In the genomic region with DNA sequence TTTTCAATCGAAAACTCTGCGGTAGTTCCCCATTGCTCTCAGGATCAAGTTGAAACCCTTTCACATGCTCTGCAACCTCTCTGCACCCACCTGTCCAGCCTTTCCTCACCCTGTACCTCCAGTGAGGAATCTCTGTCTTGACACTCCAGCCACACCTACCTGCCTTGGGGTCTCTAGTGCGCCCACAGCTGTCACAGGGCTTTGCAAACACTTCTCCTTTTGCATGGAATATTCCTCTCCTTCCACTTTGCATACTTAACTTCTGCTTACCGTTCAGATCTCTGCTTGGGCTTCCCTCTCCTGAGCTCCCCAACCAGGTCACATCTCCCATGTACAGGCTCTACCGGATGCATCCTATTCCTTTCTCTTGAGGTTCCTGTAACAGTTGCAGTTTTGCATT, we compare ENCODE assay signal across 19 cellular contexts. TPM values are rescaled to one million over a fixed set of nuclear protein-coding genes. Genes with fewer than 3 reads are reported as not detected.
DNase-seq lines count a peak whose midpoint lies in the region; ATAC-seq and TF ChIP-seq lines count a peak whose summit lies in the region.
"Had no signal": no experiment of that assay in that cellular context is flagged by ENCODE, and none has a peak within 500 bp of the region (broad histone marks: within the 10 kb centered on the region; RNA-seq: fewer than 3 reads in every experiment).

No MANE protein-coding gene starts in this region.

- 77 to 90% methylated on average over 5 of the region's 5 CpGs for WGBS in sigmoid colon, 2 donors
- 88% methylated on average over 5 of the region's 5 CpGs for WGBS in testis, 2 donors

- peak overlapping the region; percentile 92 for H3K27ac Mint-ChIP-seq in activated T-cell treated with anti-CD3 and anti-CD28 coated beads, Interleukin-2, amount 50 U/mL, for 72 hours
- H3K27ac Mint-ChIP-seq in activated naive CD8-positive, alpha-beta T cell treated with anti-CD3 and anti-CD28 coated beads for 36 hours, result peak overlapping the region; percentile 92
- H3K27ac Mint-ChIP-seq in natural killer cell treated with Interleukin-12 subunit alpha and Interleukin-12 subunit beta and Interleukin-15 and Interleukin-18, amount 100 ng/mL, for 72 hours, result peak overlapping the region; percentile 93 to 95

- no peak for TF ChIP-seq CTCF in Loucy (conservative IDR thresholded peaks at IDR 0.05; ENCODE audit: low read length)
- no peak for TF ChIP-seq CTCF in sigmoid colon (IDR thresholded peaks at IDR 0.05)
- TF ChIP-seq CTCF in testis (IDR thresholded peaks at IDR 0.05), result no peak

- DNase-seq in activated T-cell treated with anti-CD3 and anti-CD28 coated beads, Interleukin-2, amount 50 U/mL, for 72 hours, result no peak
- no peak for DNase-seq in activated T-cell treated with anti-CD3 and anti-CD28 coated beads, Interleukin-2, amount 50 U/mL, for 4 hours
- DNase-seq in activated naive CD8-positive, alpha-beta T cell treated with anti-CD3 and anti-CD28 coated beads for 36 hours, result no peak
- DNase-seq in natural killer cell treated with Interleukin-12 subunit alpha and Interleukin-12 subunit beta and Interleukin-15 and Interleukin-18, amount 100 ng/mL, for 72 hours (ENCODE audit: low spot score), result no peak
- DNase-seq in sigmoid colon (no peak), globus pallidus (ENCODE audit: low spot score) (no peak), testis (no peak)
- DNase-seq: DMS 273 treated with DMSO at 0.1 percent for 48 hours, midbrain, NCI-H1417 treated with DMSO at 0.1 percent for 48 hours had no signal

- H3K4me2 ChIP-seq in Loucy (ENCODE audit: low read depth, low read length, poor library complexity, severe bottlenecking), result peak overlapping the region; percentile 80

- peaks cover 11% of the 10 kb centered on the region; the same call in 1 of the 2 replicates for H3F3A ChIP-seq in Loucy (ENCODE audit: low read depth)

- H3K4me3 ChIP-seq in Loucy (ENCODE audit: low read length, poor library complexity, severe bottlenecking), result peak overlapping the region; percentile 65
- H3K4me3 ChIP-seq in sigmoid colon, result no peak overlapping the region
- H3K4me3 ChIP-seq in testis, result no peak overlapping the region
- H3K4me3 ChIP-seq: cardiac muscle cell, gastroesophageal sphincter had no signal

- H3K4me3 Mint-ChIP-seq in activated T-cell treated with anti-CD3 and anti-CD28 coated beads, Interleukin-2, amount 50 U/mL, for 72 hours, result no peak overlapping the region
- no peak overlapping the region for H3K4me3 Mint-ChIP-seq in activated T-cell treated with anti-CD3 and anti-CD28 coated beads, Interleukin-2, amount 50 U/mL, for 4 hours
- H3K4me3 Mint-ChIP-seq in activated naive CD8-positive, alpha-beta T cell treated with anti-CD3 and anti-CD28 coated beads for 36 hours, result no peak overlapping the region
- H3K4me3 Mint-ChIP-seq in natural killer cell treated with Interleukin-12 subunit alpha and Interleukin-12 subunit beta and Interleukin-15 and Interleukin-18, amount 100 ng/mL, for 72 hours, result peak overlapping the region; percentile 74

- H3K9me3 Mint-ChIP-seq in activated T-cell treated with anti-CD3 and anti-CD28 coated beads, Interleukin-2, amount 50 U/mL, for 72 hours, result peaks cover 0 to 1% of the 10 kb centered on the region in 2 donors
- no peaks in the 10 kb centered on the region for H3K9me3 Mint-ChIP-seq in activated T-cell treated with anti-CD3 and anti-CD28 coated beads, Interleukin-2, amount 50 U/mL, for 4 hours
- no peaks in the 10 kb centered on the region for H3K9me3 Mint-ChIP-seq in activated naive CD8-positive, alpha-beta T cell treated with anti-CD3 and anti-CD28 coated beads for 36 hours
- H3K9me3 Mint-ChIP-seq in natural killer cell treated with Interleukin-12 subunit alpha and Interleukin-12 subunit beta and Interleukin-15 and Interleukin-18, amount 100 ng/mL, for 72 hours, result no peaks in the 10 kb centered on the region
- H3K9me3 Mint-ChIP-seq: T-helper 2 cell treated with Interferon-gamma antibody and Interleukin-4, amounts not matched to agents 5 μg/mL and 100 μg/mL, for 36 hours had no signal

- no peaks in the 10 kb centered on the region for H3K36me3 ChIP-seq in Loucy (ENCODE audit: insufficient read depth, low read length)
- no peaks in the 10 kb centered on the region for H3K36me3 ChIP-seq in sigmoid colon
- no peaks in the 10 kb centered on the region for H3K36me3 ChIP-seq in testis (ENCODE audit: low read depth, missing control alignments)
- H3K36me3 ChIP-seq: cardiac muscle cell, gastroesophageal sphincter had no signal

- no peak overlapping the region for H2AFZ ChIP-seq in Loucy (ENCODE audit: low read length)

- H3K4me1 ChIP-seq in Loucy (ENCODE audit: insufficient read depth, low read length, poor library complexity, severe bottlenecking) (peaks cover 92% of the 10 kb centered on the region), sigmoid colon (peaks cover 0 to 49% (median 30%) of the 10 kb centered on the region in 4 donors), testis (peaks cover 20% of the 10 kb centered on the region)

- intact Hi-C loops in sigmoid colon (cut with DNase I) (no loop called here), testis (cut with DNase I; ENCODE audit: low total_unique reads) (no loop called here)

- H3K27me3 ChIP-seq in Loucy (ENCODE audit: insufficient read depth, low read length, poor library complexity, severe bottlenecking), result no peaks in the 10 kb centered on the region
- H3K27me3 ChIP-seq in sigmoid colon, result no peaks in the 10 kb centered on the region
- no peaks in the 10 kb centered on the region for H3K27me3 ChIP-seq in testis
- H3K27me3 ChIP-seq: cardiac muscle cell, gastroesophageal sphincter had no signal

- peaks cover 28% of the 10 kb centered on the region for H3K79me2 ChIP-seq in Loucy (ENCODE audit: insufficient read depth, low read length)

- TF ChIP-seq EP300 in sigmoid colon (IDR thresholded peaks at IDR 0.05), result no peak

- no peaks in the 10 kb centered on the region for H3K9me2 ChIP-seq in Loucy (replicated peaks; ENCODE audit: low read depth, low read length)

- H3K27ac ChIP-seq in sigmoid colon (no peak overlapping the region), testis (peak overlapping the region in 1 of 2 donors; percentile 18)
- H3K27ac ChIP-seq: cardiac muscle cell, gastroesophageal sphincter had no signal

- H3K27me3 Mint-ChIP-seq in activated T-cell treated with anti-CD3 and anti-CD28 coated beads, Interleukin-2, amount 50 U/mL, for 72 hours (ENCODE audit: low read depth), result no peaks in the 10 kb centered on the region
- H3K27me3 Mint-ChIP-seq in activated T-cell treated with anti-CD3 and anti-CD28 coated beads, Interleukin-2, amount 50 U/mL, for 4 hours (ENCODE audit: low read depth), result no peaks in the 10 kb centered on the region
- H3K27me3 Mint-ChIP-seq in activated naive CD8-positive, alpha-beta T cell treated with anti-CD3 and anti-CD28 coated beads for 36 hours, result no peaks in the 10 kb centered on the region
- no peaks in the 10 kb centered on the region for H3K27me3 Mint-ChIP-seq in natural killer cell treated with Interleukin-12 subunit alpha and Interleukin-12 subunit beta and Interleukin-15 and Interleukin-18, amount 100 ng/mL, for 72 hours

- no peaks in the 10 kb centered on the region for H3K9me3 ChIP-seq in Loucy (ENCODE audit: insufficient read depth, low read depth, low read length)
- H3K9me3 ChIP-seq in sigmoid colon, result no peaks in the 10 kb centered on the region
- H3K9me3 ChIP-seq in testis, result no peaks in the 10 kb centered on the region
- H3K9me3 ChIP-seq: gastroesophageal sphincter had no signal

- H3K4me1 Mint-ChIP-seq in activated T-cell treated with anti-CD3 and anti-CD28 coated beads, Interleukin-2, amount 50 U/mL, for 72 hours (ENCODE audit: low read depth), result peaks cover 64% of the 10 kb centered on the region
- H3K4me1 Mint-ChIP-seq in activated T-cell treated with anti-CD3 and anti-CD28 coated beads, Interleukin-2, amount 50 U/mL, for 4 hours (ENCODE audit: low read depth), result peaks cover 71% of the 10 kb centered on the region
- H3K4me1 Mint-ChIP-seq in activated naive CD8-positive, alpha-beta T cell treated with anti-CD3 and anti-CD28 coated beads for 36 hours, result peaks cover 70% of the 10 kb centered on the region
- peaks cover 71 to 81% of the 10 kb centered on the region in 2 donors for H3K4me1 Mint-ChIP-seq in natural killer cell treated with Interleukin-12 subunit alpha and Interleukin-12 subunit beta and Interleukin-15 and Interleukin-18, amount 100 ng/mL, for 72 hours (ENCODE audit: low read depth in 2 of 2)

- TF ChIP-seq POLR2A in sigmoid colon (IDR thresholded peaks at IDR 0.05), result no peak
- no peak for TF ChIP-seq POLR2A in testis (IDR thresholded peaks at IDR 0.05)

- no peak for ATAC-seq in activated T-cell treated with anti-CD3 and anti-CD28 coated beads, Interleukin-2, amount 50 U/mL, for 72 hours (replicated peaks in 1 of 2)
- ATAC-seq in activated T-cell treated with anti-CD3 and anti-CD28 coated beads, Interleukin-2, amount 50 U/mL, for 4 hours, result no peak
- no peak for ATAC-seq in natural killer cell treated with Interleukin-12 subunit alpha and Interleukin-12 subunit beta and Interleukin-15 and Interleukin-18, amount 100 ng/mL, for 72 hours
- ATAC-seq: gastroesophageal sphincter, Panc1 had no signal

- H3K9ac ChIP-seq in Loucy (ENCODE audit: low read depth, low read length, poor library complexity, severe bottlenecking), result peak overlapping the region; percentile 87

- H4K20me1 ChIP-seq in Loucy (ENCODE audit: insufficient read depth, low read length, poor library complexity, severe bottlenecking), result no peaks in the 10 kb centered on the region

- no peaks in the 10 kb centered on the region for H3K36me3 Mint-ChIP-seq in activated T-cell treated with anti-CD3 and anti-CD28 coated beads, Interleukin-2, amount 50 U/mL, for 72 hours (ENCODE audit: insufficient read depth in 2 of 2)
- no peaks in the 10 kb centered on the region for H3K36me3 Mint-ChIP-seq in activated T-cell treated with anti-CD3 and anti-CD28 coated beads, Interleukin-2, amount 50 U/mL, for 4 hours (ENCODE audit: insufficient read depth)
- peaks cover 3% of the 10 kb centered on the region for H3K36me3 Mint-ChIP-seq in activated naive CD8-positive, alpha-beta T cell treated with anti-CD3 and anti-CD28 coated beads for 36 hours
- no peaks in the 10 kb centered on the region for H3K36me3 Mint-ChIP-seq in natural killer cell treated with Interleukin-12 subunit alpha and Interleukin-12 subunit beta and Interleukin-15 and Interleukin-18, amount 100 ng/mL, for 72 hours

RNA-seq across cellular contexts. Expression of a gene that starts 6.6 kb away (rescaled TPM):
- total RNA-seq in activated T-cell treated with anti-CD3 and anti-CD28 coated beads, Interleukin-2, amount 50 U/mL, for 72 hours, result 100 to 1,000 TPM; 121 to 129 TPM
- 10 to 100 TPM; 89.0 to 94.2 (median 90.6) TPM for total RNA-seq in activated T-cell treated with anti-CD3 and anti-CD28 coated beads, Interleukin-2, amount 50 U/mL, for 4 hours
- 100 to 1,000 TPM; 116 to 118 TPM for total RNA-seq in activated naive CD8-positive, alpha-beta T cell treated with anti-CD3 and anti-CD28 coated beads for 36 hours
- 100 to 1,000 TPM in 1 of 2 donors, 10 to 100 TPM in 1; 81.6 to 114 TPM for total RNA-seq in natural killer cell treated with Interleukin-12 subunit alpha and Interleukin-12 subunit beta and Interleukin-15 and Interleukin-18, amount 100 ng/mL, for 72 hours
- total RNA-seq in sigmoid colon, result 100 to 1,000 TPM in 2 of 4 donors, 10 to 100 TPM in 2; 67.3 to 218 (median 120) TPM
- 10 to 100 TPM; 34.4 to 91.3 (median 46.8) TPM for polyA plus RNA-seq in sigmoid colon
- total RNA-seq in testis, result 100 to 1,000 TPM; 164 to 222 TPM
- 190 TPM for polyA plus RNA-seq in testis (ENCODE audit: insufficient read depth, low read depth, low replicate concordance)

RNA-seq across cellular contexts. Expression of a gene that starts 12.0 kb away (rescaled TPM):
- total RNA-seq in activated T-cell treated with anti-CD3 and anti-CD28 coated beads, Interleukin-2, amount 50 U/mL, for 72 hours, result 1 to 10 TPM; 3.1 TPM
- total RNA-seq in activated T-cell treated with anti-CD3 and anti-CD28 coated beads, Interleukin-2, amount 50 U/mL, for 4 hours, result under 1 TPM; 0.28 to 0.50 (median 0.43) TPM
- total RNA-seq in activated naive CD8-positive, alpha-beta T cell treated with anti-CD3 and anti-CD28 coated beads for 36 hours, result 1 to 10 TPM; 1.7 to 2.0 TPM
- 1 to 10 TPM; 2.9 TPM for total RNA-seq in natural killer cell treated with Interleukin-12 subunit alpha and Interleukin-12 subunit beta and Interleukin-15 and Interleukin-18, amount 100 ng/mL, for 72 hours
- total RNA-seq in sigmoid colon (10 to 100 TPM in 1 of 4 donors, 1 to 10 TPM in 3; 6.4 to 15.7 (median 6.8) TPM), testis (1 to 10 TPM; 1.2 TPM)
- polyA plus RNA-seq in sigmoid colon (1 to 10 TPM in 1 of 3 donors, under 1 TPM in 2; under 0.01 to 2.0 (median under 0.01) TPM), testis (ENCODE audit: insufficient read depth, low read depth, low replicate concordance) (1.2 TPM)

RNA-seq across cellular contexts. Expression of a gene that starts 34.1 kb away (rescaled TPM):
- total RNA-seq in activated T-cell treated with anti-CD3 and anti-CD28 coated beads, Interleukin-2, amount 50 U/mL, for 72 hours, result 1 to 10 TPM; 2.2 to 4.2 TPM
- total RNA-seq in activated T-cell treated with anti-CD3 and anti-CD28 coated beads, Interleukin-2, amount 50 U/mL, for 4 hours, result 1 to 10 TPM; 1.1 to 1.9 (median 1.5) TPM
- total RNA-seq in activated naive CD8-positive, alpha-beta T cell treated with anti-CD3 and anti-CD28 coated beads for 36 hours, result 1 to 10 TPM; 2.3 to 3.4 TPM
- total RNA-seq in natural killer cell treated with Interleukin-12 subunit alpha and Interleukin-12 subunit beta and Interleukin-15 and Interleukin-18, amount 100 ng/mL, for 72 hours, result under 1 TPM in 1 of 2 donors, not detected in 1; 0.21 TPM
- total RNA-seq in sigmoid colon (1 to 10 TPM in 1 of 4 donors, under 1 TPM in 1, not detected in 2; 0.14 to 1.5 TPM), testis (1 to 10 TPM; 5.9 to 8.5 TPM)
- polyA plus RNA-seq in sigmoid colon (10 to 100 TPM in 1 of 3 donors, 1 to 10 TPM in 1, under 1 TPM in 1; 0.92 to 10.2 (median 4.2) TPM), testis (ENCODE audit: insufficient read depth, low read depth, low replicate concordance) (9.8 TPM)
- total RNA-seq: H4, NCI-H460, osteocyte had no signal

RNA-seq across cellular contexts. Expression of a gene that starts 58.6 kb away (rescaled TPM):
- under 1 TPM in 1 of 2 donors, not detected in 1; 0.09 TPM for total RNA-seq in activated T-cell treated with anti-CD3 and anti-CD28 coated beads, Interleukin-2, amount 50 U/mL, for 72 hours
- total RNA-seq in activated T-cell treated with anti-CD3 and anti-CD28 coated beads, Interleukin-2, amount 50 U/mL, for 4 hours, result not detected
- total RNA-seq in activated naive CD8-positive, alpha-beta T cell treated with anti-CD3 and anti-CD28 coated beads for 36 hours, result under 1 TPM in 1 of 2 experiments, not detected in 1; 0.06 TPM
- under 1 TPM in 1 of 2 donors, not detected in 1; 0.10 TPM for total RNA-seq in natural killer cell treated with Interleukin-12 subunit alpha and Interleukin-12 subunit beta and Interleukin-15 and Interleukin-18, amount 100 ng/mL, for 72 hours
- under 1 TPM in 1 of 4 donors, not detected in 3; 0.14 TPM for total RNA-seq in sigmoid colon
- under 1 TPM in 1 of 3 donors, not detected in 2; 0.15 TPM for polyA plus RNA-seq in sigmoid colon
- total RNA-seq in testis, result 1 to 10 TPM; 1.1 to 1.4 TPM
- 2.7 TPM for polyA plus RNA-seq in testis (ENCODE audit: insufficient read depth, low read depth, low replicate concordance)
- total RNA-seq: cardiac muscle cell, gastroesophageal sphincter, H4, osteocyte had no signal
- polyA plus RNA-seq: AG04450, cardiac muscle cell had no signal
